Comparison of ENCODE assay signal across 26 cellular contexts in the genomic region with DNA sequence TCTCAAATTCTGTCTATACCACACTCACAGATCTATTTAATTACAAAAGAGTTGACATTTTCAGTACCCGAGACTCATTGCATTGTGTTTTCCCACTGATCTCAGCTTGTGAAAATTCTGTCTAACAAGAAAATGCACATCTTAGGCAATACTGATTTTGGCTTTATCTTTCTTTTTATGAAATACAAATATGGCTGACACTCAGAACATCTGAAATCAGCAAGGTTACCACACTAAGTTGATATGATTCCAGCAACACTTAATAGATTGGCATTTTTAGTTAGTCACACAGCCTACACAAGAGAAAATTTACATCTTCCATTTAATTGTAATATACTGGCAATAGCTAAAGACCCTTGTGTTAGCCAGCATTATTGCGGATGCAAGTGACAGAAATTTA.
"Had no signal": no experiment of that assay in that cellular context is flagged by ENCODE, and none has a peak within 500 bp of the region (broad histone marks: within the 10 kb centered on the region; RNA-seq: fewer than 3 reads in every experiment).

No MANE protein-coding gene starts in this region.

- H3K4me3 ChIP-seq: left lung, lower lobe of right lung, pancreas, prostate gland, skin epidermis, suprapubic skin, thoracic aorta, tibial artery, uterus had no signal

- FAIRE-seq: islet of Langerhans, kidney, pancreas had no signal

- DNase-seq: kidney; left colon; left lung; lower lobe of right lung; mammary epithelial cell; mesenchymal stem cell; naive thymus-derived CD8-positive, alpha-beta T cell; nucleus accumbens; pancreas; posterior cingulate gyrus; retina; right cardiac atrium; stimulated activated CD4-positive, alpha-beta T cell treated with anti-CD3 and anti-CD28 coated beads, Interleukin-12 subunit alpha, Interleukin-12 subunit beta, amount 100 ng/mL, for 4 hours; stimulated activated CD4-positive, alpha-beta T cell treated with anti-CD3 and anti-CD28 coated beads, Interleukin-15, amount 100 ng/mL, for 24 hours; stimulated activated CD4-positive, alpha-beta T cell treated with anti-CD3 and anti-CD28 coated beads, Interleukin-2, amount 100 ng/mL, for 24 hours; stimulated activated CD4-positive, alpha-beta T cell treated with anti-CD3 and anti-CD28 coated beads, Interleukin-4, amount 100 ng/mL, for 1 hour; stimulated activated naive CD4-positive, alpha-beta T cell; tibial artery; uterus had no signal

- ATAC-seq: left colon; left lung; lower lobe of right lung; naive thymus-derived CD8-positive, alpha-beta T cell; pancreas; right cardiac atrium; sciatic nerve; stimulated activated effector memory CD8-positive, alpha-beta T cell treated with anti-CD3 and anti-CD28 coated beads, Interleukin-12 subunit alpha, Interleukin-12 subunit beta, amount 100 ng/mL, for 72 hours had no signal
